ENCODE assay signal across 8 cellular contexts in the genomic region with DNA sequence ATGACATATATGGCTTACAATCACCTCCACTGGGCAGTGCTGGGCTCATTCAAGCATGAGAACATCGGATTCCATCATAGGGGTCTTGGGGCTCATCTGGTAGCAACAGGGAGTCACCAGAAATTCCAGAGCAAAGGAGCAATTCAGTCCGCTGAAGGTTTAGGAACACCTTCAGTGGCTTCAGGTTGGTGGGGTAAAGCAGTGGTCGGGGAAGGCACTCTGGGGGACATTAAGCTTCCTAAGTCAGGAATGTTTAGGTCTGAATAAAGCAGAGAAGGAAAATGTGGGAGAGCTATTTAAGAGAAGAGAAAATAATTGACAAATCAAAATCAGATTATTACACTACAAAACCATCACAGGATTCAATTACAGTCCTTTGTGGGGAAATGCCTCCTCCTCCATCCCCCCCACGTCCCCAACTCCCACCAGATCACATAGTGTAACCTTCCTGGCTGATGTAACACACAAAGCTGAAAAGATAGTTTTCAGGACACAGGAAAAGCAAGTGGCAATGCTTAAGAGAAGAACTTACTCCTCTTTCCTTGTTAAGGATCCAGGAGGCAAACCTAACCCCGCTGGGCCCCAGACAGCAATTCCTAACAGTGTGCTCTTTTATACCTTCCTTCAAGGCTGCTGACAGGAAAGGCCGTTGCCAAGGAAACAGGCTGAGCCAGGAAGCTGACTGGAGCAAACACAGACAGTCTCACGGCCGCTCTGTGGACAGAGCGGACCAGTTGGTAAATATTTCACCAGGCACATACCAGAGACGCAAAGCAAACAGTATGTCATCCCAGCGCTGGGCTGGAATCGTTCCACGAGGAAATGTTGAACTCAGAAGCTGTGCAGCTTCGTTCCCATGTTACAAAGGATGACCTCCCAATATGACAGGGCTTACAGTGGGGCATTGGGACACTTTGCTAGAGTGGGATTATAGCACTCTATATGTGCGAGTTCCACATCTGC. TPM values are rescaled to one million over a fixed set of nuclear protein-coding genes. Genes with fewer than 3 reads are reported as not detected.
DNase-seq lines count a peak whose midpoint lies in the region; ATAC-seq and TF ChIP-seq lines count a peak whose summit lies in the region.

No MANE protein-coding gene starts in this region.

- H3K27ac ChIP-seq in brain microvascular endothelial cell (peak overlapping the region; percentile 97), iPS DF 6.9 (ENCODE audit: low read length) (no peak overlapping the region)

- H3K36me3 ChIP-seq in brain microvascular endothelial cell (replicated peaks), result no peaks in the 10 kb centered on the region
- H3K36me3 ChIP-seq in iPS DF 6.9 (ENCODE audit: control insufficient read depth, insufficient read depth, low read length), result no peaks in the 10 kb centered on the region
- no peaks in the 10 kb centered on the region for H3K36me3 ChIP-seq in skeletal muscle satellite cell (ENCODE audit: insufficient read depth, low read length)

- H3K9ac ChIP-seq in skeletal muscle satellite cell (ENCODE audit: low read depth, low read length), result peak overlapping the region; percentile 83

- no CpG with 5 or more reads among the region's 15 CpGs for WGBS in iPS DF 6.9 (ENCODE audit: insufficient coverage, insufficient read length)

- H3K4me2 ChIP-seq in skeletal muscle satellite cell (ENCODE audit: low read length), result peak overlapping the region; percentile 64

- H3K9me3 ChIP-seq in iPS DF 6.9 (ENCODE audit: control insufficient read depth, insufficient read depth, low read length) (no peaks in the 10 kb centered on the region), skeletal muscle satellite cell (replicated peaks; ENCODE audit: low read length) (no peaks in the 10 kb centered on the region)

- DNase-seq in NCI-H2029 (lab: John Stamatoyannopoulos, UW) (peak; percentile 99), brain microvascular endothelial cell (peak; percentile 100), iPS DF 6.9 (ENCODE audit: low read depth, low spot score) (peak; percentile 47), T-helper 1 cell (no peak), MV-4-11 (lab: John Stamatoyannopoulos, UW) (no peak)

- no peak for TF ChIP-seq CTCF in brain microvascular endothelial cell (IDR thresholded peaks at IDR 0.05; ENCODE audit: low read depth, low read length, missing control alignments)

- H3K27me3 ChIP-seq in brain microvascular endothelial cell (replicated peaks), result no peaks in the 10 kb centered on the region
- H3K27me3 ChIP-seq in iPS DF 6.9 (ENCODE audit: control insufficient read depth, insufficient read depth, low read length), result no peaks in the 10 kb centered on the region
- H3K27me3 ChIP-seq in skeletal muscle satellite cell (ENCODE audit: control insufficient read depth, insufficient read depth, low read length), result no peaks in the 10 kb centered on the region

- ATAC-seq in GM19463 (IDR thresholded peaks at IDR 0.05; ENCODE audit: unreplicated experiment) (peak; percentile 88), HG02610 (IDR thresholded peaks at IDR 0.05; ENCODE audit: unreplicated experiment) (no peak)

- peak overlapping the region; percentile 9 for H3K4me3 ChIP-seq in brain microvascular endothelial cell (ENCODE audit: low read depth, low read length)
- no peak overlapping the region for H3K4me3 ChIP-seq in iPS DF 6.9 (ENCODE audit: low read length)
- H3K4me3 ChIP-seq in skeletal muscle satellite cell (ENCODE audit: low read length), result peak overlapping the region; percentile 14

- in situ Hi-C loops in brain microvascular endothelial cell (cut with HindIII; ENCODE audit: low pct_ligation_motif_present, low sequenced_read_pairs), result no loop called here

- H3K4me1 ChIP-seq in iPS DF 6.9 (ENCODE audit: control insufficient read depth, insufficient read depth, low read length) (peaks cover 5% of the 10 kb centered on the region), skeletal muscle satellite cell (ENCODE audit: control insufficient read depth, insufficient read depth, low read length) (peaks cover 45% of the 10 kb centered on the region)

RNA-seq across cellular contexts. Expression of a gene that starts 57.5 kb away (rescaled TPM):
- 17.5 and 29.5 TPM in 2 replicates for total RNA-seq in skeletal muscle satellite cell (2012; rRNA removed)

Comparison
In these comparisons a context has a peak if more than half of its experiments do, and no peak if none do; other contexts are left out.
1. DNase-seq: peak in NCI-H2029 (single experiment), brain microvascular endothelial cell (single experiment) and iPS DF 6.9 (single experiment); none in T-helper 1 cell (0 of 5) and MV-4-11 (single experiment).